In the genomic region with DNA sequence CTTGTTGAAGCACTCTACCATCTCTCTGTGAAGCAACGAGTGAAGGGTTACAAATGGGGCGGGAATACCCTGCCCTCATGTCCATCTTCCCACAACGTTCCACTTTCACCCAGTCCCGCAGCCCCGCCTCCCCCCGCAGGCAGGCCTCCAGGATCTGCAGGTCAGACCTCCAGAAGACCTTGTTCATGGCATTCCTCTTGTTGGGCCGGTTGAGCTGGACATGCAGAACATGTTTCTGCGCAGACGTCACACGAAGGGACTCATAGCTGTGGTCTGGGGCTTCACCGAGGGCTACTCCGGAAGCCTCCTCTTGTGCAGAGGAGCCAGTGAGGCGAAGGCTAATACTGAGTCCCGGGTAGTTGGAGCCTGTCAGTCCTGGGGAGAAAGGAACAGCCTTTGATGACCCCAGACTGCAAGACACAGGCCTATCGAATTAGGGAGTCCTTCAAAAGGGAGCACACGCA, we compare ENCODE assay signal across 8 cellular contexts. TPM values are rescaled to one million over a fixed set of nuclear protein-coding genes. Genes with fewer than 3 reads are reported as not detected.
A peak's percentile ranks its signal among the peaks of the same experiment; 100 is the strongest.
DNase-seq lines count a peak whose midpoint lies in the region; ATAC-seq, FAIRE-seq and TF ChIP-seq lines count a peak whose summit lies in the region.

No MANE protein-coding gene starts in this region.

- peak overlapping the region; percentile 88 for H3K27ac ChIP-seq in A549

- peaks cover 5% of the 10 kb centered on the region for H3K36me3 Mint-ChIP-seq in activated naive CD8-positive, alpha-beta T cell
- H3K36me3 Mint-ChIP-seq in glutamatergic neuron (ENCODE audit: unreplicated experiment) = no peaks in the 10 kb centered on the region

- FAIRE-seq in A549 (lab: Jason Lieb, UNC) = peak; percentile 90

- H3K4me2 ChIP-seq in A549 = peak overlapping the region; percentile 74

- no peaks in the 10 kb centered on the region for H3K27me3 Mint-ChIP-seq in activated naive CD8-positive, alpha-beta T cell
- H3K27me3 Mint-ChIP-seq in glutamatergic neuron (ENCODE audit: unreplicated experiment) = no peaks in the 10 kb centered on the region

- peaks cover 42% of the 10 kb centered on the region for H3K4me1 Mint-ChIP-seq in activated naive CD8-positive, alpha-beta T cell (ENCODE audit: low read depth)
- peaks cover 9% of the 10 kb centered on the region for H3K4me1 Mint-ChIP-seq in glutamatergic neuron (ENCODE audit: low read depth, unreplicated experiment)

- TF ChIP-seq POLR2A in A549 (IDR thresholded peaks at IDR 0.05; ENCODE audit: low read length) = no peak

- DNase-seq in A549 (ENCODE audit: low read depth in 1 of 2, low spot score in 1 of 2) = peak; percentile 73 to 78
- DNase-seq in GM04503 (ENCODE audit: low read depth) = peak; percentile 88
- DNase-seq in NAMALWA (ENCODE audit: low spot score) = peak; percentile 45
- peak; percentile 51 for DNase-seq in glutamatergic neuron
- peak; percentile 93 for DNase-seq in non-pigmented ciliary epithelial cell (ENCODE audit: low read depth)

- CTCF ChIA-PET in A549 (lab: Yijun Ruan, JAX) = interaction anchor here (0.6 to 4.3 kb wide), 17 partner anchors 9 to 428 kb away, joined by 3 to 21 read pairs (median 4); a partner anchor contains a TSS

- ATAC-seq in A549 = peak; percentile 57 to 58
- ATAC-seq in HG02588 (IDR thresholded peaks at IDR 0.05; ENCODE audit: unreplicated experiment) = peak; percentile 36
- ATAC-seq in GM18517 (IDR thresholded peaks at IDR 0.05; ENCODE audit: unreplicated experiment) = no peak

- H3K4me1 ChIP-seq in A549 = peaks cover 49% of the 10 kb centered on the region

- peak overlapping the region; percentile 93 for H3K4me3 Mint-ChIP-seq in activated naive CD8-positive, alpha-beta T cell
- peak overlapping the region; percentile 94 for H3K4me3 Mint-ChIP-seq in glutamatergic neuron (ENCODE audit: unreplicated experiment)

- no peaks in the 10 kb centered on the region for H3K9me3 Mint-ChIP-seq in activated naive CD8-positive, alpha-beta T cell (ENCODE audit: low read depth)
- H3K9me3 Mint-ChIP-seq in glutamatergic neuron (ENCODE audit: unreplicated experiment) = peaks cover 2% of the 10 kb centered on the region

- TF ChIP-seq CTCF in A549 (IDR thresholded peaks at IDR 0.05) (no peak), glutamatergic neuron (IDR thresholded peaks at IDR 0.05; ENCODE audit: partially characterized antibody, unreplicated experiment) (no peak)

- TF ChIP-seq EP300 in A549 (IDR thresholded peaks at IDR 0.05) = no peak

- H3K9me3 ChIP-seq in A549 = no peaks in the 10 kb centered on the region

- WGBS in A549 (ENCODE audit: missing lambda C conversion rate) = 5% methylated on average over 16 of the region's 16 CpGs

- no peak for TF ChIP-seq RAD21 in A549 (conservative IDR thresholded peaks at IDR 0.05 in 1 of 2, IDR thresholded peaks at IDR 0.05 in 1 of 2)

- peak overlapping the region; percentile 94 for H3K27ac Mint-ChIP-seq in activated naive CD8-positive, alpha-beta T cell
- H3K27ac Mint-ChIP-seq in glutamatergic neuron (ENCODE audit: unreplicated experiment) = peak overlapping the region; percentile 69

- POLR2A ChIA-PET in A549 (lab: Yijun Ruan, JAX) = interaction anchor here (0.8 to 1.9 kb wide), 17 partner anchors 9 to 605 kb away, joined by 3 to 53 read pairs (median 7); a partner anchor contains a TSS

- H3K4me3 ChIP-seq in A549 = peak overlapping the region; percentile 55

TF ChIP-seq in A549, 52 proteins besides CTCF, POLR2A, EP300 and RAD21:
- no peak for TF ChIP-seq HEYL (CRISPR knock-in tag; IDR thresholded peaks at IDR 0.05)
- peak; percentile 53; the same call in 1 of the 2 replicates for TF ChIP-seq HOXB13 (CRISPR knock-in tag; IDR thresholded peaks at IDR 0.05; ENCODE audit: low read depth)
- TF ChIP-seq RARB (CRISPR knock-in tag; IDR thresholded peaks at IDR 0.05) = 0 out of 2 replicates have a peak, but pooled peaks have one; percentile 75
- TF ChIP-seq ZFP36 (IDR thresholded peaks at IDR 0.05; ENCODE audit: borderline replicate concordance, partially characterized antibody) = peak; percentile 89

RNA-seq across cellular contexts. Expression of a gene that starts 0.4 kb away (rescaled TPM):
- polyA plus RNA-seq in A549 (2011; rRNA removed) = 383 and 431 TPM in 2 replicates
- 437 and 495 TPM in 2 replicates for polyA plus RNA-seq in A549 (2012; cell fraction: cytosol; rRNA removed)
- polyA plus RNA-seq in A549 (2012; cell fraction: nucleus; rRNA removed) = 459 and 460 TPM in 2 replicates
- polyA plus RNA-seq in A549 (2017; fragmentation: RNase III; extraction: RNeasy Plus Mini Kit Qiagen cat#74134 plus additional on column Dnase treatment) = 393 to 394 TPM (median 394 TPM) in 3 replicates
- 166 and 194 TPM in 2 replicates for polyA minus RNA-seq in A549 (2011; rRNA and poly(A)+ RNA removed)
- 77.8 TPM for total RNA-seq in glutamatergic neuron (ENCODE audit: unreplicated experiment)

RNA-seq across cellular contexts. Expression of a gene that starts 18.4 kb away (rescaled TPM):
- polyA plus RNA-seq in A549 (2011; rRNA removed) = 2.5 and 3.3 TPM in 2 replicates
- polyA plus RNA-seq in A549 (2012; cell fraction: cytosol; rRNA removed) = 0.87 and 1.2 TPM in 2 replicates
- 4.4 and 6.3 TPM in 2 replicates for polyA plus RNA-seq in A549 (2012; cell fraction: nucleus; rRNA removed)
- polyA plus RNA-seq in A549 (2017; fragmentation: RNase III; extraction: RNeasy Plus Mini Kit Qiagen cat#74134 plus additional on column Dnase treatment) = 0.38 to 0.94 TPM (median 0.84 TPM) in 3 replicates
- polyA minus RNA-seq in A549 (2011; rRNA and poly(A)+ RNA removed) = 1.7 and 2.4 TPM in 2 replicates
- total RNA-seq in glutamatergic neuron (ENCODE audit: unreplicated experiment) = not detected

RNA-seq across cellular contexts. Expression of a gene that starts 18.6 kb away (rescaled TPM):
- polyA plus RNA-seq in A549 (2011; rRNA removed) (440 and 487 TPM in 2 replicates), A549 (2017; fragmentation: RNase III; extraction: RNeasy Plus Mini Kit Qiagen cat#74134 plus additional on column Dnase treatment) (372 to 383 TPM (median 380 TPM) in 3 replicates)
- polyA plus RNA-seq in A549 (2012; cell fraction: cytosol; rRNA removed) = 346 and 419 TPM in 2 replicates
- polyA plus RNA-seq in A549 (2012; cell fraction: nucleus; rRNA removed) = 557 and 713 TPM in 2 replicates
- 477 and 485 TPM in 2 replicates for polyA minus RNA-seq in A549 (2011; rRNA and poly(A)+ RNA removed)
- total RNA-seq in glutamatergic neuron (ENCODE audit: unreplicated experiment) = 371 TPM

RNA-seq across cellular contexts. Expression of a gene that starts 42.2 kb away (rescaled TPM):
- 0.27 TPM in 1 of 2 replicates, not detected in the other for polyA plus RNA-seq in A549 (2011; rRNA removed)
- 0.25 and 0.38 TPM in 2 replicates for polyA plus RNA-seq in A549 (2012; cell fraction: cytosol; rRNA removed)
- 0.29 TPM in 1 of 2 replicates, not detected in the other for polyA plus RNA-seq in A549 (2012; cell fraction: nucleus; rRNA removed)
- not detected in 3 replicates for polyA plus RNA-seq in A549 (2017; fragmentation: RNase III; extraction: RNeasy Plus Mini Kit Qiagen cat#74134 plus additional on column Dnase treatment)
- polyA minus RNA-seq in A549 (2011; rRNA and poly(A)+ RNA removed) = not detected in 2 replicates
- not detected for total RNA-seq in glutamatergic neuron (ENCODE audit: unreplicated experiment)

RNA-seq across cellular contexts. Expression of a gene that starts 46.9 kb away (rescaled TPM):
- 6.3 and 6.6 TPM in 2 replicates for polyA plus RNA-seq in A549 (2011; rRNA removed)
- 3.6 and 3.7 TPM in 2 replicates for polyA plus RNA-seq in A549 (2012; cell fraction: cytosol; rRNA removed)
- 2.1 and 2.8 TPM in 2 replicates for polyA plus RNA-seq in A549 (2012; cell fraction: nucleus; rRNA removed)
- polyA plus RNA-seq in A549 (2017; fragmentation: RNase III; extraction: RNeasy Plus Mini Kit Qiagen cat#74134 plus additional on column Dnase treatment) = 2.9 to 3.5 TPM (median 3.1 TPM) in 3 replicates
- 4.3 and 5.2 TPM in 2 replicates for polyA minus RNA-seq in A549 (2011; rRNA and poly(A)+ RNA removed)
- 2.7 TPM for total RNA-seq in glutamatergic neuron (ENCODE audit: unreplicated experiment)
